ENCODE assay signal across 8 cellular contexts in the genomic region with DNA sequence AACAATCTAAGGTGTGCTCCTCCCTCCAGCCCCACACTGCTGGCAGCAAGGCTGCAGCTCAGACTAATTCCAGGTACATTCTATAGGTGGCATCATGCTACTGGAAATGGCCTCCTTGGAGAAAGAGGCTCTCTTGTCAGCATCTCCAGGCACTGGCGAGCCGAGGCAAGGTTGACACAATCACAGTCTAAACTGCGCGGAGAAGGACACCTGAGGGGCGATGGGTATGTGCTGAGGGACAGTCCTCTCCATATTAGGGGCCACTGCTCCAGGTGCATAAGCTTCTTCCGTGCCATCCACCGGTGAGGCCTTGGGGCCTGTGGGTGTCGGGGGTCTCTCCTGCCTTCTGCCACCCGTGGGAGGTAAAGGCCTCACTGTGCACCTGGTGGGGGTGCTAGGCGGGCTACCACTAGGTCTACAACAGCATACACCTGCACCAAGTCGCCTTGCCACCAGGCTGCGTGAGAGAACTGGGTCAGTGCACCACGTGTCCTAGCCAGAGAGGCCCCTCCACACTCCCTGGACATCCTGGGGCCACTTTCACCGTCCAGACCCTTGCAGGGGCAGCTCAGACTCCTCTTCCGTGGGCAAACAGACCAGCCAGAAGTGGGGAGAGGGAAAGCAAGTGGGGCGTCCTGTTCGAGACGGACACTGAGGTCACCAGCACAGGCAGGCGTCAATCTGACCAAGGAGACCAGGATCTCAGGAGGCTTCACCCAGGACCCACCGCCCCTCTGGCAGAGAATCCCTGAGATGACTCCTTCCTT. TPM values are rescaled to one million over a fixed set of nuclear protein-coding genes. Genes with fewer than 3 reads are reported as not detected.
DNase-seq lines count a peak whose midpoint lies in the region; ATAC-seq and TF ChIP-seq lines count a peak whose summit lies in the region.

No MANE protein-coding gene starts in this region.

- H3K9me3 ChIP-seq in right atrium auricular region = no peaks in the 10 kb centered on the region

- H3K4me3 ChIP-seq in right atrium auricular region = no peak overlapping the region

- H3K9me3 Mint-ChIP-seq in mesothelial cell of epicardium = no peaks in the 10 kb centered on the region

- peaks cover 45 to 83% of the 10 kb centered on the region in 2 donors for H3K27me3 ChIP-seq in right atrium auricular region

- no peaks in the 10 kb centered on the region for H3K36me3 ChIP-seq in right atrium auricular region

- H3K36me3 Mint-ChIP-seq in mesothelial cell of epicardium = no peaks in the 10 kb centered on the region

- peaks cover 23% of the 10 kb centered on the region for H3K4me1 Mint-ChIP-seq in mesothelial cell of epicardium

- H3K27ac ChIP-seq in right atrium auricular region = no peak overlapping the region

- DNase-seq in Right ventricle myocardium superior = no peak
- DNase-seq in right atrium auricular region (ENCODE audit: low spot score) = no peak
- DNase-seq in NCI-H2196 treated with DMSO at 0.1 percent for 48 hours (lab: John Stamatoyannopoulos, UW; ENCODE audit: unreplicated experiment) = peak; percentile 90
- DNase-seq in T47D (ENCODE audit: low read depth in 1 of 2, low spot score in 1 of 2) = peak; percentile 92 to 96
- DNase-seq in mesothelial cell of epicardium (ENCODE audit: low spot score in 2 of 2, unreplicated experiment in 2 of 2) = no peak
- DNase-seq in HEK293T (ENCODE audit: extremely low spot score) = no peak

- CTCF ChIA-PET in HEK293T (lab: Yijun Ruan, JAX) = interaction anchor here (0.6 to 1.6 kb wide), 7 partner anchors 9 to 110 kb away, joined by 3 to 6 read pairs (median 3); a partner anchor contains a TSS

- POLR2A ChIA-PET in HEK293T (lab: Yijun Ruan, JAX) = interaction anchor here (0.8 to 3.9 kb wide), 4 partner anchors 9 to 185 kb away, joined by 4 to 33 read pairs (median 6); a partner anchor contains a TSS

- intact Hi-C loops in Right ventricle myocardium superior (cut with DNase I) = no loop called here

- TF ChIP-seq CTCF in right atrium auricular region (IDR thresholded peaks at IDR 0.05) (peak in 1 of 2 donors; percentile 54), mesothelial cell of epicardium (IDR thresholded peaks at IDR 0.05; ENCODE audit: unreplicated experiment) (no peak)

- peaks cover 82% of the 10 kb centered on the region for H3K27me3 Mint-ChIP-seq in mesothelial cell of epicardium (ENCODE audit: low read depth)

- H3K27ac Mint-ChIP-seq in mesothelial cell of epicardium = peak overlapping the region; percentile 43

- in situ Hi-C loops in T47D (cut with HindIII; ENCODE audit: low pct_unique_long_range_greater_than_20kb, low sequenced_read_pairs) = no loop called here

- peak; percentile 47 for ATAC-seq in Right ventricle myocardium superior (ENCODE audit: poor library complexity)
- ATAC-seq in GM19035 (IDR thresholded peaks at IDR 0.05; ENCODE audit: unreplicated experiment) = no peak
- no peak for ATAC-seq in HG03159 (IDR thresholded peaks at IDR 0.05; ENCODE audit: unreplicated experiment)

- H3K4me1 ChIP-seq in right atrium auricular region = peaks cover 0 to 39% of the 10 kb centered on the region in 2 donors

- peak overlapping the region; percentile 46 for H3K4me3 Mint-ChIP-seq in mesothelial cell of epicardium

TF ChIP-seq in HEK293T, 16 proteins besides CTCF, POLR2A, EP300 and RAD21:
- no peak for TF ChIP-seq FOXK2 (IDR thresholded peaks at IDR 0.05)
- TF ChIP-seq, protein P1, sequence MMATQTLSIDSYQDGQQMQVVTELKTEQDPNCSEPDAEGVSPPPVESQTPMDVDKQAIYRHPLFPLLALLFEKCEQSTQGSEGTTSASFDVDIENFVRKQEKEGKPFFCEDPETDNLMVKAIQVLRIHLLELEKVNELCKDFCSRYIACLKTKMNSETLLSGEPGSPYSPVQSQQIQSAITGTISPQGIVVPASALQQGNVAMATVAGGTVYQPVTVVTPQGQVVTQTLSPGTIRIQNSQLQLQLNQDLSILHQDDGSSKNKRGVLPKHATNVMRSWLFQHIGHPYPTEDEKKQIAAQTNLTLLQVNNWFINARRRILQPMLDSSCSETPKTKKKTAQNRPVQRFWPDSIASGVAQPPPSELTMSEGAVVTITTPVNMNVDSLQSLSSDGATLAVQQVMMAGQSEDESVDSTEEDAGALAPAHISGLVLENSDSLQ (IDR thresholded peaks at IDR 0.05) = no peak
- no peak for TF ChIP-seq CTBP1 (IDR thresholded peaks at IDR 0.05; ENCODE audit: borderline replicate concordance)

RNA-seq across cellular contexts. Expression of a gene that starts 12.1 kb away (rescaled TPM):
- total RNA-seq in Right ventricle myocardium superior (6.2 TPM), right atrium auricular region (1 to 10 TPM; 2.7 to 3.0 TPM), mesothelial cell of epicardium (15.5 to 18.6 TPM (median 16.3 TPM) in 3 replicates)

RNA-seq across cellular contexts. Expression of a gene that starts 30.3 kb away (rescaled TPM):
- total RNA-seq in Right ventricle myocardium superior (25.6 TPM), right atrium auricular region (10 to 100 TPM; 22.8 to 24.3 TPM), mesothelial cell of epicardium (30.8 to 35.0 TPM (median 32.1 TPM) in 3 replicates)

RNA-seq across cellular contexts. Expression of a gene that starts 31.0 kb away (rescaled TPM):
- total RNA-seq in Right ventricle myocardium superior (4.2 TPM), right atrium auricular region (1 to 10 TPM; 1.0 to 1.7 TPM), mesothelial cell of epicardium (47.1 to 49.7 TPM (median 48.6 TPM) in 3 replicates)

Comparison
In these comparisons a context has a peak if more than half of its experiments do, and no peak if none do; other contexts are left out.
1. DNase-seq: peak in NCI-H2196 treated with DMSO at 0.1 percent for 48 hours (single experiment) and T47D (2 of 2); none in Right ventricle myocardium superior (single experiment), right atrium auricular region (single experiment), mesothelial cell of epicardium (0 of 2) and HEK293T (single experiment).